12 cellular contexts compared by ENCODE assay signal in the genomic region with DNA sequence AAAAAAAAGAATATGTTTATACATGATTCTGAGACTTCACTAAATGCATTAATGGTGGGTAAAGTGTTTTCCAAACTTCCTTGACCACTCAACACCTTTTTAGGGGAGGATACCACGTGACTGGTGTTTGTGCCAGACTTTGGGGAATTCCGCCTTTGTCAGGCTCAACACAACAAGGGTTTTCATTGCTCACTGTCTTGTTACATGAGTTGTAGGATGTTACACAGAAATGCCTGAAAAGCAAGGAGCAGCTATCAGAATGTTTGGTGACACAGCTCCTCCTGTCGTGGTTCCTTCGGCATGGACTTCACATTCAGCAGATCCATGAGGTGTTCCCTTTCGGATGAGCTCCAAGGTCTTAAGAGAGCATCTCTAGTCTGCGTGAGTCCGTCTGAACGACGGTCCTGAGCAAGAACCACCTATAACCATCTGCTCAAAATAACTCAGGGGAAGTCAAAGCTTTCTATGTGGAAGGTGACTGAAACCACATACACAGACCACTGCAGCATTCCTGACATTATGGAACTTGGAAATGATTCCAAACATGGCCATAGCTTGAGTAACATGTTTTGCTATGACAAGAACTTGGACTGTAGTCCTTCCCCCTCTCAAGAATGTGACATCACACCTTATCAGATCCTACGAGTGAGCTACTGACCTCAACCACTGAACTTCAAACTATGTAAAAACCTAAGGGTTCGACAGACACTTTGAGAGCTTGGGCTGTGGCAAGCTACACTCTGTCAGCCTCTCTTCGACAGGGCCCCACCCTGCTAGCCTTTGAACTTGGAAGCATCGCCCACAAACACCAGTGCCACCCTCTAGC. TPM values are rescaled to one million over a fixed set of nuclear protein-coding genes. Genes with fewer than 3 reads are reported as not detected.
DNase-seq lines count a peak whose midpoint lies in the region; ATAC-seq and TF ChIP-seq lines count a peak whose summit lies in the region.
"Had no signal": no experiment of that assay in that cellular context is flagged by ENCODE, and none has a peak within 500 bp of the region (broad histone marks: within the 10 kb centered on the region; RNA-seq: fewer than 3 reads in every experiment).

No MANE protein-coding gene starts in this region.

- H3K9me3 Mint-ChIP-seq in activated naive CD4-positive, alpha-beta T cell treated with anti-CD3 and anti-CD28 coated beads, Interleukin-2, amount 10 ng/mL, durations not matched to agents 7 days and 5 days, result no peaks in the 10 kb centered on the region
- H3K9me3 Mint-ChIP-seq: activated B cell treated with CpG ODN at 0.5 μM for 24 hours had no signal

- WGBS in adipose tissue, 3 donors, result 80 to 90% (median 84%) methylated on average over 13 of the region's 13 CpGs
- WGBS in hepatocyte (ENCODE audit: low lambda C conversion rate, missing lambda C conversion rate), result 82% methylated on average over 13 of the region's 13 CpGs
- 38% methylated on average over 13 of the region's 13 CpGs for WGBS in smooth muscle cell (ENCODE audit: low lambda C conversion rate)
- WGBS in aorta, 2 donors, result 74 to 85% methylated on average over 13 of the region's 13 CpGs

- peak overlapping the region; percentile 22 for H3K27ac ChIP-seq in adipose tissue (ENCODE audit: low read depth, low read length)
- H3K27ac ChIP-seq in hepatocyte, result peak overlapping the region; percentile 58
- peak overlapping the region; percentile 96 for H3K27ac ChIP-seq in smooth muscle cell (ENCODE audit: low read depth)
- H3K27ac ChIP-seq in aorta (ENCODE audit: low read depth in 1 of 2, low read length in 2 of 2), result peak overlapping the region in 1 of 2 donors; percentile 20

- no peaks in the 10 kb centered on the region for H3K9me2 ChIP-seq in hepatocyte (replicated peaks; ENCODE audit: insufficient read depth)

- no peaks in the 10 kb centered on the region for H3K79me2 ChIP-seq in hepatocyte
- no peaks in the 10 kb centered on the region for H3K79me2 ChIP-seq in smooth muscle cell (ENCODE audit: low read depth)

- H4K20me1 ChIP-seq in hepatocyte (ENCODE audit: insufficient read depth, poor library complexity, severe bottlenecking), result no peaks in the 10 kb centered on the region
- no peaks in the 10 kb centered on the region for H4K20me1 ChIP-seq in smooth muscle cell (ENCODE audit: low read depth)

- peak overlapping the region; percentile 82 for H3K9ac ChIP-seq in smooth muscle cell (ENCODE audit: low read depth)

- no peaks in the 10 kb centered on the region for H3K36me3 ChIP-seq in hepatocyte (replicated peaks; ENCODE audit: insufficient read depth, low read depth)
- H3K36me3 ChIP-seq in smooth muscle cell (ENCODE audit: low read depth), result no peaks in the 10 kb centered on the region
- no peaks in the 10 kb centered on the region for H3K36me3 ChIP-seq in aorta (ENCODE audit: control insufficient read depth in 1 of 2, insufficient read depth in 2 of 2, low read length in 1 of 2)

- DNase-seq in GM04504 (ENCODE audit: low read depth), result peak; percentile 85
- no peak for DNase-seq in hepatocyte (ENCODE audit: low spot score)
- DNase-seq in smooth muscle cell (lab: John Stamatoyannopoulos, UW; ENCODE audit: unreplicated experiment), result no peak
- DNase-seq in aorta, result no peak
- no peak for DNase-seq in activated naive CD4-positive, alpha-beta T cell treated with anti-CD3 and anti-CD28 coated beads, Interleukin-2, amount 10 ng/mL, durations not matched to agents 7 days and 5 days
- no peak for DNase-seq in iPS-NIHi7 (ENCODE audit: extremely low spot score)
- DNase-seq: activated B cell treated with CpG ODN at 0.5 μM for 24 hours, cerebellar nuclear complex, midbrain had no signal

- no peak overlapping the region for H3K4me3 Mint-ChIP-seq in activated naive CD4-positive, alpha-beta T cell treated with anti-CD3 and anti-CD28 coated beads, Interleukin-2, amount 10 ng/mL, durations not matched to agents 7 days and 5 days
- H3K4me3 Mint-ChIP-seq: activated B cell treated with CpG ODN at 0.5 μM for 24 hours had no signal

- peaks cover 24% of the 10 kb centered on the region for H3K27me3 Mint-ChIP-seq in activated naive CD4-positive, alpha-beta T cell treated with anti-CD3 and anti-CD28 coated beads, Interleukin-2, amount 10 ng/mL, durations not matched to agents 7 days and 5 days

- H3K9me3 ChIP-seq in hepatocyte (ENCODE audit: low read depth) (no peaks in the 10 kb centered on the region), smooth muscle cell (replicated peaks; ENCODE audit: low read depth) (no peaks in the 10 kb centered on the region), aorta (ENCODE audit: control insufficient read depth, low read length) (no peaks in the 10 kb centered on the region)

- no peaks in the 10 kb centered on the region for H3K4me1 Mint-ChIP-seq in activated naive CD4-positive, alpha-beta T cell treated with anti-CD3 and anti-CD28 coated beads, Interleukin-2, amount 10 ng/mL, durations not matched to agents 7 days and 5 days
- H3K4me1 Mint-ChIP-seq: activated B cell treated with CpG ODN at 0.5 μM for 24 hours had no signal

- H3K27me3 ChIP-seq in hepatocyte, result no peaks in the 10 kb centered on the region
- H3K27me3 ChIP-seq in smooth muscle cell (ENCODE audit: low read depth), result no peaks in the 10 kb centered on the region
- H3K27me3 ChIP-seq in aorta (ENCODE audit: control insufficient read depth in 1 of 2, insufficient read depth in 2 of 2, low read length in 1 of 2), result no peaks in the 10 kb centered on the region

- intact Hi-C loops in aorta (cut with DNase I), result loop anchor here in 1 of 2 donors (10.0 kb wide), 1 partner anchor 53 kb away; no protein-coding TSS in a partner anchor

- CTCF ChIA-PET in activated naive CD4-positive, alpha-beta T cell treated with anti-CD3 and anti-CD28 coated beads, Interleukin-2, amount 10 ng/mL, durations not matched to agents 7 days and 5 days (lab: Charles Lee), result no interaction called here

- H3K4me3 ChIP-seq in hepatocyte (no peak overlapping the region), smooth muscle cell (no peak overlapping the region), aorta (ENCODE audit: low read length in 2 of 2) (no peak overlapping the region)

- TF ChIP-seq CTCF in hepatocyte (IDR thresholded peaks at IDR 0.05; ENCODE audit: poor library complexity), result no peak
- no peak for TF ChIP-seq CTCF in smooth muscle cell (IDR thresholded peaks at IDR 0.05; ENCODE audit: borderline replicate concordance, insufficient read depth, poor library complexity, severe bottlenecking)

- H2AFZ ChIP-seq in hepatocyte (no peak overlapping the region), smooth muscle cell (ENCODE audit: low read depth) (no peak overlapping the region)

- H3K27ac Mint-ChIP-seq in activated naive CD4-positive, alpha-beta T cell treated with anti-CD3 and anti-CD28 coated beads, Interleukin-2, amount 10 ng/mL, durations not matched to agents 7 days and 5 days, result no peak overlapping the region
- H3K27ac Mint-ChIP-seq: activated B cell treated with CpG ODN at 0.5 μM for 24 hours had no signal

- H3K4me1 ChIP-seq in hepatocyte (ENCODE audit: insufficient read depth) (no peaks in the 10 kb centered on the region), smooth muscle cell (ENCODE audit: low read depth) (peaks cover 4% of the 10 kb centered on the region), aorta (ENCODE audit: control insufficient read depth in 1 of 2, insufficient read depth in 2 of 2, low read length in 2 of 2) (no peaks in the 10 kb centered on the region)

- H3F3A ChIP-seq in smooth muscle cell (ENCODE audit: low read depth), result peaks cover 7% of the 10 kb centered on the region

- ATAC-seq in aorta (ENCODE audit: low FRiP score), result no peak
- no peak for ATAC-seq in HG02642 (IDR thresholded peaks at IDR 0.05; ENCODE audit: poor library complexity, unreplicated experiment)
- ATAC-seq: Right ventricle myocardium inferior had no signal

- H3K4me2 ChIP-seq in hepatocyte (no peak overlapping the region), smooth muscle cell (peak overlapping the region; percentile 63)

- no peaks in the 10 kb centered on the region for H3K36me3 Mint-ChIP-seq in activated naive CD4-positive, alpha-beta T cell treated with anti-CD3 and anti-CD28 coated beads, Interleukin-2, amount 10 ng/mL, durations not matched to agents 7 days and 5 days

RNA-seq across cellular contexts. Expression of gene MCFD2, which starts 57.5 kb away (rescaled TPM):
- 10 to 100 TPM; 37.6 to 78.8 (median 40.0) TPM for polyA plus RNA-seq in adipose tissue
- 196 and 203 TPM in 2 replicates for total RNA-seq in hepatocyte
- polyA plus RNA-seq in hepatocyte, result 144 and 161 TPM in 2 replicates
- 167 and 232 TPM in 2 replicates for total RNA-seq in smooth muscle cell
- polyA plus RNA-seq in smooth muscle cell, result 100 and 107 TPM in 2 replicates
- total RNA-seq in aorta, result 100 to 1,000 TPM; 122 to 165 TPM
- polyA plus RNA-seq in aorta, result 10 to 100 TPM; 50.1 to 53.3 TPM
